8 cellular contexts compared by ENCODE assay signal in the genomic region with DNA sequence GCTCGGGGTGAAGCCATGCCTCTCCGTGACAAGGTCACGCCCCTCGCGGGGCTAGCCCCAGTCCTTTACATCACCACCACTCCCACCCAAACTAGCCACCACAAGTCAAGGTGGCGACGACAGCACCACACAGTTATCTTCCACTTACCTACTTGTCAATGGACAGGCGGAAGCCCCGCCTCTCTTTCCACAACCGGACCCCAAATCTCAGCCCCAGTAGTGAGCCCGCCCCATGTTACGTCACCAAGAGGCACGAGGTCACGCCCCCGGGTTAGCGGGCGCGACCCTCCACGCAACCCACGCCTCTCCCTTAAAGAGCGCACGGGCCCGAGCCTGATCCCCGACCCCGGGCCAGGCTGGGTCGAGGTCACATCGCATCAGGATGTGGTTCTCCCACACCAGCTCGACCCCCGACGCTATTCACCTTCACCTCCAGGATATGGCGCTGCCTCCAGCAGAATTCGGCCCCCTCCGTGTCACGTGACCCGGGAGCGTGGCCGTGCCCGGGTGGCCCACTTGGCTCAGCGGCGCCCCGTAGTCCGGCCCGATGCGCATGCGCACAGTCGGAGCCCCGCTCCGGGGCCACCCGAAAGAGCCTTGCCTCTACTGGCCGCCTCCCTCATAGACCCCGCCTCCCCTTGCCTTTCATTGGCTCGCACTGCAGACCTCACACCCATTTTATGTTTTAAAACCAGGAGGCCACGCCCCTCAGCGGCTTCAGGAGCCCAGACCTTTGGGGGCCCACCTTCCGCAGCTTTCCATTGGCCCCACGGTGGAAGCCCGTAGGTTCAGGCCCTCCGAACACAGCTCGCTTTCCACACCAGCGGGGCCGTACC. TPM values are rescaled to one million over a fixed set of nuclear protein-coding genes. Genes with fewer than 3 reads are reported as not detected.
DNase-seq lines count a peak whose midpoint lies in the region; ATAC-seq and TF ChIP-seq lines count a peak whose summit lies in the region.

No MANE protein-coding gene starts in this region.

- H3K36me3 Mint-ChIP-seq in Calu3 (ENCODE audit: insufficient read depth, unreplicated experiment): peaks cover 24% of the 10 kb centered on the region

- peak overlapping the region; percentile 52 to 61 for H2BK12ac ChIP-seq in mesenchymal stem cell (ENCODE audit: low read length in 2 of 2)

- peaks cover 7% of the 10 kb centered on the region for H3K4me1 Mint-ChIP-seq in Calu3 (ENCODE audit: low read depth, unreplicated experiment)

- BruUV-seq in Calu3 (replicated peaks; lab: Mats Ljungman, UMichigan): TSS peak; percentile 39

- H2BK15ac ChIP-seq in mesenchymal stem cell (ENCODE audit: low read depth, poor library complexity, severe bottlenecking): peak overlapping the region; percentile 80

- no peaks in the 10 kb centered on the region for H3K27me3 Mint-ChIP-seq in Calu3 (ENCODE audit: unreplicated experiment)

- H3K18ac ChIP-seq in mesenchymal stem cell (ENCODE audit: low read depth in 1 of 2, low read length in 2 of 2): peak overlapping the region; percentile 87 to 96

- H3K23ac ChIP-seq in mesenchymal stem cell (ENCODE audit: low read length in 2 of 2): no peak overlapping the region

- H3K27ac Mint-ChIP-seq in Calu3 (ENCODE audit: unreplicated experiment): peak overlapping the region; percentile 95

- H4K8ac ChIP-seq in mesenchymal stem cell (ENCODE audit: low read length): peak overlapping the region; percentile 99

- H3K4me3 Mint-ChIP-seq in Calu3 (ENCODE audit: low read depth, unreplicated experiment): peak overlapping the region; percentile 89

- H3K27ac ChIP-seq in mesenchymal stem cell (ENCODE audit: low read length, poor library complexity, severe bottlenecking): peak overlapping the region; percentile 72

- H2AFZ ChIP-seq in mesenchymal stem cell (ENCODE audit: low read depth, low read length): peak overlapping the region; percentile 33

- peak; percentile 96 for DNase-seq in Calu3
- DNase-seq in HUDEP-2 (lab: John Stamatoyannopoulos, UW; ENCODE audit: unreplicated experiment in 76 of 76): peak; percentile 84 to 100 (median 99)
- peak; percentile 98 for DNase-seq in NOMO-1 treated with dmso at 0.1 percent for 144 hours (lab: John Stamatoyannopoulos, UW; ENCODE audit: unreplicated experiment)
- DNase-seq in activated CD8-positive, alpha-beta memory T cell treated with anti-CD3 and anti-CD28 coated beads, Interleukin-2, amount 50 U/mL, for 1 hour (ENCODE audit: extremely low read depth): peak; percentile 96
- peak; percentile 98 for DNase-seq in mesenchymal stem cell
- DNase-seq in stimulated activated CD8-positive, alpha-beta memory T cell treated with anti-CD3 and anti-CD28 coated beads, Interleukin-12 subunit alpha, Interleukin-12 subunit beta, amount 100 ng/mL, for 24 hours (ENCODE audit: extremely low read depth): peak; percentile 97

- H3K4me3 ChIP-seq in endocrine pancreas (ENCODE audit: control insufficient read depth, insufficient read depth, low read length) (no peak overlapping the region), mesenchymal stem cell (ENCODE audit: insufficient read depth in 1 of 2, low read depth in 1 of 2, low read length in 2 of 2) (peak overlapping the region; percentile 87 to 97)

- H3K4me1 ChIP-seq in endocrine pancreas (ENCODE audit: control insufficient read depth, insufficient read depth, low read length) (no peaks in the 10 kb centered on the region), mesenchymal stem cell (ENCODE audit: control insufficient read depth, insufficient read depth, low read depth, low read length) (peaks cover 16% of the 10 kb centered on the region)

- H3K4ac ChIP-seq in mesenchymal stem cell (ENCODE audit: low read depth in 1 of 2, low read length in 2 of 2): peak overlapping the region; percentile 85 to 96

- H3K27me3 ChIP-seq in endocrine pancreas (ENCODE audit: control insufficient read depth, insufficient read depth, low read length) (no peaks in the 10 kb centered on the region), mesenchymal stem cell (ENCODE audit: control insufficient read depth in 1 of 2, insufficient read depth in 1 of 2, low read length in 2 of 2) (peaks cover 0 to 7% of the 10 kb centered on the region in 2 experiments)

- H3K4me2 ChIP-seq in mesenchymal stem cell (ENCODE audit: low read length, poor library complexity, severe bottlenecking): peak overlapping the region; percentile 73

- H2BK5ac ChIP-seq in mesenchymal stem cell (ENCODE audit: low read depth, low read length, poor library complexity, severe bottlenecking): peak overlapping the region; percentile 45

- H3K9ac ChIP-seq in endocrine pancreas (ENCODE audit: control insufficient read depth, insufficient read depth, low read length) (peak overlapping the region; percentile 75), mesenchymal stem cell (ENCODE audit: low read length) (peak overlapping the region; percentile 94)

- CTCF ChIA-PET in Calu3 (lab: Charles Lee): no interaction called here

- peak overlapping the region; percentile 96 for H4K91ac ChIP-seq in mesenchymal stem cell (ENCODE audit: low read length)

- no peak for TF ChIP-seq CTCF in Calu3 (IDR thresholded peaks at IDR 0.05; ENCODE audit: unreplicated experiment)

- H3K9me3 ChIP-seq in endocrine pancreas (ENCODE audit: control insufficient read depth, low read length) (no peaks in the 10 kb centered on the region), mesenchymal stem cell (ENCODE audit: control insufficient read depth, low read length) (no peaks in the 10 kb centered on the region)

- H3K9me3 Mint-ChIP-seq in Calu3 (ENCODE audit: low read depth, unreplicated experiment): no peaks in the 10 kb centered on the region

- H3K36me3 ChIP-seq in endocrine pancreas (ENCODE audit: control insufficient read depth, insufficient read depth, low read length): no peaks in the 10 kb centered on the region
- peaks cover 23 to 25% of the 10 kb centered on the region in 2 experiments for H3K36me3 ChIP-seq in mesenchymal stem cell (ENCODE audit: control insufficient read depth in 1 of 2, insufficient read depth in 2 of 2, low read depth in 1 of 2, low read length in 2 of 2)

- H2BK120ac ChIP-seq in mesenchymal stem cell (ENCODE audit: low read depth, low read length): peak overlapping the region; percentile 78

- intact Hi-C loops in Calu3 (cut with micrococcal nuclease; ENCODE audit: unreplicated experiment): loop anchor here (1.0 kb wide), 1 partner anchor 25 kb away; no protein-coding TSS in a partner anchor

- peak overlapping the region in 1 of 2 experiments; percentile 72 for H3K14ac ChIP-seq in mesenchymal stem cell (ENCODE audit: low read length in 2 of 2)

- peak; percentile 75 for ATAC-seq in GM21390 (IDR thresholded peaks at IDR 0.05; ENCODE audit: unreplicated experiment)

- peaks cover 18% of the 10 kb centered on the region for H3K79me1 ChIP-seq in mesenchymal stem cell (replicated peaks; ENCODE audit: low read length, poor library complexity, severe bottlenecking)

- WGBS in mesenchymal stem cell: under 1% methylated on average over 55 of the region's 61 CpGs

- H2AK5ac ChIP-seq in mesenchymal stem cell (ENCODE audit: low read length, severe bottlenecking): no peak overlapping the region

RNA-seq across cellular contexts. Expression of a gene that starts 18.2 kb away (rescaled TPM):
- total RNA-seq in Calu3 (2022): 2.1 and 2.6 TPM in 2 replicates
- 47.1 TPM for polyA plus RNA-seq in mesenchymal stem cell (2013, experiment 1 of 2)
- polyA plus RNA-seq in mesenchymal stem cell (2013, experiment 2 of 2): 45.0 TPM

RNA-seq across cellular contexts. Expression of a gene that starts 43.4 kb away (rescaled TPM):
- not detected in 2 replicates for total RNA-seq in Calu3 (2022)
- not detected for polyA plus RNA-seq in mesenchymal stem cell (2013, experiment 1 of 2)
- not detected for polyA plus RNA-seq in mesenchymal stem cell (2013, experiment 2 of 2)
